In the genomic region with DNA sequence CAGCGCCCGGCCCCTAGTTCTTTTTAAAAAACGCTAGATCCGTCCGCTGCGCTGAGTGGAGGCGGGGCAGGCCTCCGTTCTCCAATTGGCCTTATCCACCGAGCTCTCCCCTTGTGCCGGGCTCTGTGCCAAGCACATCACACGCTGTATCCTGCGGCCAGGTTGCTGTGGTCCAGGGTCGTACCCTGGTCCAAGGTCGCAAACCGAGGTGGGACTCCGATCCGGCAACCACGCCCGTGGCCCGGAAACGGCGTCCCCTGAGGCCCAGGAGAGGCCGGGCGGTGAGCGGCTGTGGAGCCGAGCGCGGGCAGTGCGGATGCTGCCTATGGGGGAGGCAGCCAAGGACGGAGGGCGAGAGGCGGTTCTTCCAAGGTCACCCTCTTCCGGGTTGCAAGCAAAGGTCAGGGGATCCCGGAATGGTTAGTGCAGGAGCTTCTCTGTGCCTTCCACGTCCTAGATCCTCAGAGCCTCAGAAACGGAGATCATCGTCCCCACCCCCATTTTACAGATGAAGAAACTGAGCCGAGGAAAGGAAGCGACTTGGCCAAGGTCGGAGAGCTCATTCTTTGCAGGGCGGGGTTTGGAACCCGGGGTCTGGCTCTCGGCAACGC, we compare ENCODE assay signal across 8 cellular contexts.
DNase-seq lines count a peak whose midpoint lies in the region; ATAC-seq and TF ChIP-seq lines count a peak whose summit lies in the region.

No MANE protein-coding gene starts in this region.

- intact Hi-C loops in CD4-positive, alpha-beta T cell (cut with DNase I, micrococcal nuclease), result no loop called here

- H2AFZ ChIP-seq in fibroblast of lung (ENCODE audit: low read length) (no peak overlapping the region), parathyroid adenoma (peak overlapping the region; percentile 22)

- peaks cover 69% of the 10 kb centered on the region for H3K4me1 Mint-ChIP-seq in CD4-positive, alpha-beta T cell (ENCODE audit: low read depth)

- no peak for TF ChIP-seq CTCF in CD4-positive, alpha-beta T cell (IDR thresholded peaks at IDR 0.05)
- TF ChIP-seq CTCF in fibroblast of lung (conservative IDR thresholded peaks at IDR 0.05 in 1 of 2, IDR thresholded peaks at IDR 0.05 in 1 of 2; ENCODE audit: low read depth in 1 of 2, low read length in 2 of 2) (no peak), parathyroid adenoma (IDR thresholded peaks at IDR 0.05) (no peak), WERI-Rb-1 (IDR thresholded peaks at IDR 0.05; ENCODE audit: low read depth, low read length) (no peak)

- H3K27me3 Mint-ChIP-seq in CD4-positive, alpha-beta T cell, result no peaks in the 10 kb centered on the region

- H4K20me1 ChIP-seq in fibroblast of lung (ENCODE audit: control insufficient read depth, extremely low read depth, insufficient read depth, low read length), result no peaks in the 10 kb centered on the region

- ATAC-seq in CD4-positive, alpha-beta T cell (ENCODE audit: poor library complexity), result peak; percentile 45
- ATAC-seq in GM21390 (IDR thresholded peaks at IDR 0.05; ENCODE audit: unreplicated experiment), result peak; percentile 42
- ATAC-seq in GM21360 (IDR thresholded peaks at IDR 0.05; ENCODE audit: unreplicated experiment), result no peak
- ATAC-seq in GM18870 (IDR thresholded peaks at IDR 0.05; ENCODE audit: unreplicated experiment), result no peak

- H3K27me3 ChIP-seq in CD4-positive, alpha-beta T cell (ENCODE audit: control insufficient read depth, insufficient read depth, low read length), result no peaks in the 10 kb centered on the region
- H3K27me3 ChIP-seq in fibroblast of lung (ENCODE audit: control insufficient read depth, insufficient read depth, low read length) (peaks cover 10% of the 10 kb centered on the region), parathyroid adenoma (ENCODE audit: control insufficient read depth, insufficient read depth, low read length) (no peaks in the 10 kb centered on the region), WERI-Rb-1 (ENCODE audit: insufficient read depth, low read depth, severe bottlenecking) (no peaks in the 10 kb centered on the region)

- DNase-seq in CD4-positive, alpha-beta T cell, result no peak
- DNase-seq in SK-N-MC (ENCODE audit: low read depth, low spot score), result no peak
- DNase-seq in fibroblast of lung (ENCODE audit: low read depth in 2 of 2), result peak in 1 of 2 donors; percentile 38
- no peak for DNase-seq in WERI-Rb-1

- no peaks in the 10 kb centered on the region for H3K9me3 ChIP-seq in CD4-positive, alpha-beta T cell (ENCODE audit: control insufficient read depth, low read length)
- no peaks in the 10 kb centered on the region for H3K9me3 ChIP-seq in SK-N-MC (ENCODE audit: low read depth, low read length)
- H3K9me3 ChIP-seq in fibroblast of lung (ENCODE audit: control insufficient read depth, insufficient read depth, low read depth, low read length), result no peaks in the 10 kb centered on the region
- no peaks in the 10 kb centered on the region for H3K9me3 ChIP-seq in parathyroid adenoma (ENCODE audit: control insufficient read depth, low read length)
- no peaks in the 10 kb centered on the region for H3K9me3 ChIP-seq in WERI-Rb-1 (ENCODE audit: severe bottlenecking)

- H3K4me3 Mint-ChIP-seq in CD4-positive, alpha-beta T cell, result peak overlapping the region; percentile 87

- no peaks in the 10 kb centered on the region for H3K36me3 Mint-ChIP-seq in CD4-positive, alpha-beta T cell (ENCODE audit: low read depth)

- H3K4me2 ChIP-seq in fibroblast of lung (ENCODE audit: extremely low read depth, insufficient read depth, low read length) (peak overlapping the region; percentile 71), parathyroid adenoma (ENCODE audit: low read length) (peak overlapping the region; percentile 49)

- H3K9ac ChIP-seq in SK-N-MC (ENCODE audit: insufficient read length) (no peak overlapping the region), fibroblast of lung (ENCODE audit: insufficient read depth, low read length) (no peak overlapping the region), parathyroid adenoma (no peak overlapping the region)

- H3K79me2 ChIP-seq in fibroblast of lung (ENCODE audit: control insufficient read depth, insufficient read depth, low read length) (no peaks in the 10 kb centered on the region), parathyroid adenoma (no peaks in the 10 kb centered on the region)

- CTCF ChIA-PET in CD4-positive, alpha-beta T cell (lab: Charles Lee), result no interaction called here

- H3K4me1 ChIP-seq in fibroblast of lung (ENCODE audit: control insufficient read depth, extremely low read depth, insufficient read depth, low read length), result no peaks in the 10 kb centered on the region
- H3K4me1 ChIP-seq in parathyroid adenoma, result peaks cover 6% of the 10 kb centered on the region

- POLR2A ChIA-PET in CD4-positive, alpha-beta T cell (lab: Charles Lee), result interaction anchor here (0.7 to 2.0 kb wide), 4 partner anchors 9 to 247 kb away, joined by 3 to 12 read pairs (median 4); no protein-coding TSS in a partner anchor

- no peaks in the 10 kb centered on the region for H3K36me3 ChIP-seq in SK-N-MC (ENCODE audit: insufficient read depth, low read length)
- H3K36me3 ChIP-seq in fibroblast of lung (ENCODE audit: control insufficient read depth, insufficient read depth, low read length), result no peaks in the 10 kb centered on the region
- H3K36me3 ChIP-seq in parathyroid adenoma (ENCODE audit: control insufficient read depth, insufficient read depth, low read length), result no peaks in the 10 kb centered on the region
- no peaks in the 10 kb centered on the region for H3K36me3 ChIP-seq in WERI-Rb-1

- H3K4me3 ChIP-seq in SK-N-MC (peak overlapping the region; percentile 65), fibroblast of lung (replicated peaks in 1 of 4; ENCODE audit: control extremely low read depth in 1 of 4, insufficient read depth in 1 of 4, low read depth in 3 of 4, low read length in 4 of 4) (peak overlapping the region; percentile 15 to 54 (median 26)), parathyroid adenoma (ENCODE audit: low read depth, low read length) (peak overlapping the region; percentile 16), WERI-Rb-1 (ENCODE audit: low read depth, low read length) (no peak overlapping the region)

- no peak overlapping the region for H3K27ac ChIP-seq in CD4-positive, alpha-beta T cell (ENCODE audit: low read depth, low read length)
- H3K27ac ChIP-seq in SK-N-MC (no peak overlapping the region), fibroblast of lung (ENCODE audit: insufficient read depth, low read length) (no peak overlapping the region), parathyroid adenoma (no peak overlapping the region), WERI-Rb-1 (no peak overlapping the region)

- H3K27ac Mint-ChIP-seq in CD4-positive, alpha-beta T cell, result peak overlapping the region; percentile 69

- no peaks in the 10 kb centered on the region for H3K9me3 Mint-ChIP-seq in CD4-positive, alpha-beta T cell

Comparison
In these comparisons a context has a peak if more than half of its experiments do, and no peak if none do; other contexts are left out.
1. ATAC-seq: peak in CD4-positive, alpha-beta T cell (single experiment) and GM21390 (single experiment); none in GM21360 (single experiment) and GM18870 (single experiment).